11 cellular contexts compared by ENCODE assay signal in the genomic region with DNA sequence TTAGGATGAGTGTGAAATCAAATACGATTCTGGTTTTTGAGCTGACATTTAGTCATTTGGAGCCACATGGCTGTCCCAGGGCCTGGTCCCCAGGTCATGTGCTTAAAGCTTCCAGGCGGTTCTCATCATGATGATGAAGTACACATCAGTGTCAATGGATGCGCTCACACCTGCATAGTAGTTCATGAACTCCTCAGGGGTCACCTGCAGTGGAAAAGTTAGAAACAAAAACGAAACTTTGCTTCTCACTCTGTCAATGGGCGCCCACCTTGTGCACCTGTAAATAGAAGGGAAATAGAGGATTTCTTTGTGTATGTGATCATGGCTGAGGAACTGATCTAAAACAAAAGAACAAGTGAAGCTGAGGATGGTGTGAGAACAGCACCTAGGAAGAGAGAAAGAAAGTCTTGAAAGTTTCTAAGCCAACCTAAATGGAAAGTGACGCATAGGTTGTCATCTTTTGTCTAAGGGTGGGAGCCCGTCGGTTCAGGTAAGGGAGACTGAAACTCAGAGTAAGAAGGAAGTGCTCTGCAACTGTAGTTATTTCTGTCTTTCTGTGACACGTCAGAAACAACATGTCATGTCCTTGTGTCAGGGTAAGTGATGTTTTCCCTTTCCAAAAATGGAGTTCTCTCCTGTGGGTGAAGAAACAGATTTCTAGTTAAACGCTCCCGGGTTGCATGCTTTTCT. TPM values are rescaled to one million over a fixed set of nuclear protein-coding genes. Genes with fewer than 3 reads are reported as not detected.
A peak's percentile ranks its signal among the peaks of the same experiment; 100 is the strongest.
DNase-seq lines count a peak whose midpoint lies in the region; ATAC-seq and TF ChIP-seq lines count a peak whose summit lies in the region.
"Had no signal": no experiment of that assay in that cellular context is flagged by ENCODE, and none has a peak within 500 bp of the region (broad histone marks: within the 10 kb centered on the region; RNA-seq: fewer than 3 reads in every experiment).

No MANE protein-coding gene starts in this region.

- no peak overlapping the region for H3K27ac ChIP-seq in effector memory CD4-positive, alpha-beta T cell (ENCODE audit: insufficient read depth, low read length, poor library complexity, severe bottlenecking)
- H3K27ac ChIP-seq: gastroesophageal sphincter had no signal

- CTCF ChIA-PET in activated naive CD4-positive, alpha-beta T cell treated with anti-CD3 and anti-CD28 coated beads for 36 hours (lab: Charles Lee): interaction anchor here (1.0 to 1.9 kb wide), 6 partner anchors 16 to 287 kb away, joined by 3 to 7 read pairs (median 4); a partner anchor contains a TSS

- ATAC-seq in GM19395 (IDR thresholded peaks at IDR 0.05; ENCODE audit: unreplicated experiment) (peak; percentile 80), HG03060 (IDR thresholded peaks at IDR 0.05; ENCODE audit: low read depth, unreplicated experiment) (peak; percentile 46), HG02970 (IDR thresholded peaks at IDR 0.05; ENCODE audit: low FRiP score, unreplicated experiment) (no peak)
- ATAC-seq: gastroesophageal sphincter had no signal

- H3K27me3 Mint-ChIP-seq in activated naive CD4-positive, alpha-beta T cell treated with anti-CD3 and anti-CD28 coated beads for 36 hours (ENCODE audit: low read depth): no peaks in the 10 kb centered on the region
- no peaks in the 10 kb centered on the region for H3K27me3 Mint-ChIP-seq in type B pancreatic cell

- H3K4me1 Mint-ChIP-seq in activated naive CD4-positive, alpha-beta T cell treated with anti-CD3 and anti-CD28 coated beads for 36 hours (ENCODE audit: low read depth): peaks cover 80% of the 10 kb centered on the region
- H3K4me1 Mint-ChIP-seq in type B pancreatic cell (ENCODE audit: unreplicated experiment): no peaks in the 10 kb centered on the region

- in situ Hi-C loops in GM13976 (cut with MboI; ENCODE audit: low sequenced_read_pairs, unreplicated experiment): no loop called here

- DNase-seq in GM13976 (ENCODE audit: low spot score) (peak; percentile 53), type B pancreatic cell (ENCODE audit: extremely low spot score, unreplicated experiment) (no peak), SHP77 (lab: John Stamatoyannopoulos, UW) (no peak)
- peak; percentile 77 for DNase-seq in activated naive CD4-positive, alpha-beta T cell treated with anti-CD3 and anti-CD28 coated beads for 36 hours
- DNase-seq in effector memory CD4-positive, alpha-beta T cell: no peak

- no peak overlapping the region for H3K4me3 ChIP-seq in effector memory CD4-positive, alpha-beta T cell (ENCODE audit: insufficient read depth, low read depth, low read length, poor library complexity, severe bottlenecking)
- H3K4me3 ChIP-seq: gastroesophageal sphincter, lung had no signal

- H3K27me3 ChIP-seq in effector memory CD4-positive, alpha-beta T cell (replicated peaks; ENCODE audit: control insufficient read depth, insufficient read depth, low read length, poor library complexity, severe bottlenecking): no peaks in the 10 kb centered on the region
- H3K27me3 ChIP-seq: gastroesophageal sphincter had no signal

- no peaks in the 10 kb centered on the region for H3K36me3 Mint-ChIP-seq in activated naive CD4-positive, alpha-beta T cell treated with anti-CD3 and anti-CD28 coated beads for 36 hours (ENCODE audit: low read depth)
- no peaks in the 10 kb centered on the region for H3K36me3 Mint-ChIP-seq in type B pancreatic cell

- peak overlapping the region; percentile 87 for H3K27ac Mint-ChIP-seq in activated naive CD4-positive, alpha-beta T cell treated with anti-CD3 and anti-CD28 coated beads for 36 hours
- H3K27ac Mint-ChIP-seq in type B pancreatic cell: no peak overlapping the region

- no peaks in the 10 kb centered on the region for H3K9me3 ChIP-seq in effector memory CD4-positive, alpha-beta T cell (ENCODE audit: control insufficient read depth, low read length)

- H3K9me3 Mint-ChIP-seq in activated naive CD4-positive, alpha-beta T cell treated with anti-CD3 and anti-CD28 coated beads for 36 hours: no peaks in the 10 kb centered on the region
- no peaks in the 10 kb centered on the region for H3K9me3 Mint-ChIP-seq in type B pancreatic cell

- TF ChIP-seq CTCF in GM13976 (IDR thresholded peaks at IDR 0.05; ENCODE audit: borderline replicate concordance, control extremely low read depth, extremely low read depth, insufficient read depth, missing control alignments): no peak
- TF ChIP-seq CTCF in type B pancreatic cell (conservative IDR thresholded peaks at IDR 0.05): no peak

- peak overlapping the region; percentile 2 for H3K4me3 Mint-ChIP-seq in activated naive CD4-positive, alpha-beta T cell treated with anti-CD3 and anti-CD28 coated beads for 36 hours
- no peak overlapping the region for H3K4me3 Mint-ChIP-seq in type B pancreatic cell

- no peaks in the 10 kb centered on the region for H3K36me3 ChIP-seq in effector memory CD4-positive, alpha-beta T cell (ENCODE audit: control insufficient read depth, insufficient read depth, low read length)
- H3K36me3 ChIP-seq: gastroesophageal sphincter had no signal

- H3K4me1 ChIP-seq in effector memory CD4-positive, alpha-beta T cell (ENCODE audit: control insufficient read depth, insufficient read depth, low read length, poor library complexity, severe bottlenecking): peaks cover 5% of the 10 kb centered on the region
- H3K4me1 ChIP-seq: gastroesophageal sphincter had no signal

- intact Hi-C loops in activated naive CD4-positive, alpha-beta T cell treated with anti-CD3 and anti-CD28 coated beads for 36 hours (cut with micrococcal nuclease): loop anchor here (1.0 to 10.0 kb wide), 15 partner anchors 15 to 970 kb away; a partner anchor contains a TSS

RNA-seq across cellular contexts. Expression of a gene that starts 33.8 kb away (rescaled TPM):
- total RNA-seq in activated naive CD4-positive, alpha-beta T cell treated with anti-CD3 and anti-CD28 coated beads for 36 hours: 1 to 10 TPM; 1.8 TPM
- 0.45 and 2.3 TPM in 2 replicates for total RNA-seq in type B pancreatic cell (ENCODE audit: low replicate concordance)
- total RNA-seq: gastroesophageal sphincter, MCF 10A had no signal

RNA-seq across cellular contexts. Expression of a gene that starts 47.9 kb away (rescaled TPM):
- total RNA-seq in activated naive CD4-positive, alpha-beta T cell treated with anti-CD3 and anti-CD28 coated beads for 36 hours: 100 to 1,000 TPM; 144 to 147 TPM
- total RNA-seq in type B pancreatic cell (ENCODE audit: low replicate concordance): not detected in 2 replicates

Comparison
In these comparisons a context has a peak if more than half of its experiments do, and no peak if none do; other contexts are left out.
1. DNase-seq: peak in GM13976 (single experiment) and activated naive CD4-positive, alpha-beta T cell treated with anti-CD3 and anti-CD28 coated beads for 36 hours (single experiment); none in type B pancreatic cell (single experiment), SHP77 (0 of 2) and effector memory CD4-positive, alpha-beta T cell (0 of 3).
2. RNA of a gene that starts 47.9 kb away (total RNA-seq): 144 to 147 TPM in activated naive CD4-positive, alpha-beta T cell treated with anti-CD3 and anti-CD28 coated beads for 36 hours; not detected in type B pancreatic cell; every median in the first group is over 100 times any median in the second.